8 cellular contexts compared by ENCODE assay signal in the genomic region with DNA sequence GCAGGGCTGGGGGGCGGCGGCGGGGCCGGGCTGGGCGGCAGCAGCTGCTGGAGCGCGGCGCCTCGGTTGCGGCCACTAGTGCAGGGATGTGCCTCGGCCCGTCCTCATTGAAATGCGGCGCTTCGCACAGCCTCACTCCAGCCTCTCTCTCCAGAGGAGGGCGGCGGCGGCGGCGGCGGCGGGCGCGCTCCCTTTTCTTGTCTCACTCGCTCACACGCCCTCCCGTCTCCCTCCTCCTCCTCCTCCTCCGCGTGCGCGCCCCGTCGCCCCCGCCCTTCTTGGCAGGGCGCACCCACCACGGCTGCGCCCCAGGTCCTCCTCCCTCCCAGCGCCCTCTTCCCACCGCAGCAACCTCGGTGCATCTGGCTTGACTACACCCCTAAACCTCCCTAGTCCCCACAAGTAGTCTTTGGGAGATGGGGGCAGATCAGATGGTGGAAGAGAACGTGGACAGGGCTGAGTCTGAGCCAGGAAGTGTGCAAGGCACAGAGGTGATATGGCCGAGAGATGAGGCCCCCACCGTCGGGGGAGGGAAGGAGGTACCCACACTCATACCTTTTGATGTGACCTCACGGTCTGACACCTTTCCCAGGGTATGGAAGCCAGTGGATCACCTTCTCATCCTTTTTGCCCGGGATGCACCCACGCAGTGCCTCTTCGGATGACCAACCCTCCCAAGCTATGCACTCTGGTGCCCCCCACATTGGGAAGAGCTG. TPM values are rescaled to one million over a fixed set of nuclear protein-coding genes. Genes with fewer than 3 reads are reported as not detected.
DNase-seq lines count a peak whose midpoint lies in the region; ATAC-seq and TF ChIP-seq lines count a peak whose summit lies in the region.

A gene (minus strand): TSS at position 168 of the 716 bp plus-strand sequence.

- H3K4me3 ChIP-seq in ascending aorta (peak within 1 kb of the TSS; percentile 68 to 70), hepatocyte (peak within 1 kb of the TSS; percentile 41), gastrocnemius medialis (peak within 1 kb of the TSS; percentile 48 to 62 (median 52))

- H3K9me2 ChIP-seq in hepatocyte (replicated peaks; ENCODE audit: insufficient read depth) = no peaks in the 10 kb centered on the region

- no peaks in the 10 kb centered on the region for H3K4me1 ChIP-seq in ascending aorta
- H3K4me1 ChIP-seq in hepatocyte (ENCODE audit: insufficient read depth) = no peaks in the 10 kb centered on the region
- peaks cover 0 to 4% of the 10 kb centered on the region in 2 donors for H3K4me1 ChIP-seq in gastrocnemius medialis

- 36% methylated on average over 10 of the region's 48 CpGs for WGBS in hepatocyte (ENCODE audit: low lambda C conversion rate, missing lambda C conversion rate)

- H2AFZ ChIP-seq in hepatocyte = peak within 1 kb of the TSS; percentile 13

- intact Hi-C loops in ascending aorta (cut with DNase I) (no loop called here), gastrocnemius medialis (cut with DNase I; ENCODE audit: low total_unique reads) (no loop called here)

- POLR2A ChIA-PET in GM10248 (lab: Yijun Ruan, JAX) = no interaction called here

- peak in 1 of 2 donors; percentile 47 for TF ChIP-seq POLR2A in gastrocnemius medialis (IDR thresholded peaks at IDR 0.05)

- TF ChIP-seq CTCF in ascending aorta (IDR thresholded peaks at IDR 0.05) (no peak), hepatocyte (IDR thresholded peaks at IDR 0.05; ENCODE audit: poor library complexity) (no peak), gastrocnemius medialis (IDR thresholded peaks at IDR 0.05 in 4 of 5, conservative IDR thresholded peaks at IDR 0.05 in 1 of 5) (no peak), GM10248 (IDR thresholded peaks at IDR 0.05; ENCODE audit: control extremely low read depth, extremely low read depth, low read depth, missing control alignments) (no peak)

- H3K4me2 ChIP-seq in hepatocyte = peak within 1 kb of the TSS; percentile 78

- H3K27me3 ChIP-seq in ascending aorta (no peaks in the 10 kb centered on the region), hepatocyte (peaks cover 70% of the 10 kb centered on the region), gastrocnemius medialis (peaks cover 0 to 10% (median 5%) of the 10 kb centered on the region in 3 donors)

- H3K27ac ChIP-seq in ascending aorta (peak within 1 kb of the TSS; percentile 19 to 34), hepatocyte (no peak within 1 kb of the TSS), gastrocnemius medialis (peak within 1 kb of the TSS; percentile 28 to 61 (median 38))

- in situ Hi-C loops in gastrocnemius medialis (cut with MboI; ENCODE audit: low sequenced_read_pairs in 4 of 4) = no loop called here

- peak; percentile 50 for DNase-seq in NCI-H1092 (lab: John Stamatoyannopoulos, UW)
- peak in 1 of 2 donors; percentile 72 for DNase-seq in ascending aorta (ENCODE audit: low spot score in 2 of 2)
- peak; percentile 60 for DNase-seq in hepatocyte (ENCODE audit: low spot score)
- peak; percentile 30 to 61 for DNase-seq in gastrocnemius medialis
- no peak for DNase-seq in GM10248 (ENCODE audit: extremely low spot score)
- DNase-seq in GM19240 (ENCODE audit: insufficient read length, low spot score) = no peak

- H4K20me1 ChIP-seq in hepatocyte (ENCODE audit: insufficient read depth, poor library complexity, severe bottlenecking) = no peaks in the 10 kb centered on the region

- ATAC-seq in gastrocnemius medialis (peak; percentile 45 to 55), GM21367 (IDR thresholded peaks at IDR 0.05; ENCODE audit: unreplicated experiment) (no peak), HG03460 (IDR thresholded peaks at IDR 0.05; ENCODE audit: unreplicated experiment) (no peak)

- H3K36me3 ChIP-seq in ascending aorta (no peaks in the 10 kb centered on the region), hepatocyte (replicated peaks; ENCODE audit: insufficient read depth, low read depth) (no peaks in the 10 kb centered on the region), gastrocnemius medialis (no peaks in the 10 kb centered on the region)

- H3K9me3 ChIP-seq in ascending aorta (no peaks in the 10 kb centered on the region), hepatocyte (ENCODE audit: low read depth) (no peaks in the 10 kb centered on the region), gastrocnemius medialis (no peaks in the 10 kb centered on the region)

- no peaks in the 10 kb centered on the region for H3K79me2 ChIP-seq in hepatocyte

- CTCF ChIA-PET in GM10248 (lab: Yijun Ruan, JAX) = no interaction called here

RNA-seq across cellular contexts. Expression of the gene that starts here (rescaled TPM):
- total RNA-seq in ascending aorta (22.6 TPM), hepatocyte (2.0 and 2.9 TPM in 2 replicates), gastrocnemius medialis (1 to 10 TPM; 3.8 to 10.0 (median 8.2) TPM)
- polyA plus RNA-seq in hepatocyte = 0.16 and 0.72 TPM in 2 replicates

Comparison
In these comparisons a context has a peak if more than half of its experiments do, and no peak if none do; other contexts are left out.
1. DNase-seq: peak in NCI-H1092 (single experiment), hepatocyte (single experiment) and gastrocnemius medialis (2 of 2); none in GM10248 (single experiment) and GM19240 (single experiment).
2. ATAC-seq: peak in gastrocnemius medialis (2 of 2); none in GM21367 (single experiment) and HG03460 (single experiment).
3. Peak in every context shown above with its lines, with median percentiles within 50 percentile points of each other: H3K4me3 ChIP-seq.